Comparison of ENCODE assay signal across 8 cellular contexts in genomic region chr2:222319576-222320440, GRCh38. TPM values are rescaled to one million over a fixed set of nuclear protein-coding genes. Genes with fewer than 3 reads are reported as not detected.
DNase-seq lines count a peak whose midpoint lies in the region; ATAC-seq and TF ChIP-seq lines count a peak whose summit lies in the region.

No MANE protein-coding gene starts in this region.

- peak overlapping the region in 56 of 59 donors; percentile 0 to 89 (median 74) for H3K27ac ChIP-seq in dorsolateral prefrontal cortex
- no peak overlapping the region for H3K27ac ChIP-seq in mucosa of rectum (ENCODE audit: low read depth in 2 of 2, low read length in 2 of 2)

- no peaks in the 10 kb centered on the region for H3K4me1 ChIP-seq in NT2/D1 (ENCODE audit: insufficient read depth, insufficient read length)
- peaks cover 14 to 15% of the 10 kb centered on the region in 2 donors for H3K4me1 ChIP-seq in mucosa of rectum (ENCODE audit: control insufficient read depth in 2 of 2, insufficient read depth in 2 of 2, low read length in 2 of 2)

- intact Hi-C loops in dorsolateral prefrontal cortex (cut with DNase I) = loop anchor here (5.0 kb wide), 3 partner anchors 102 to 292 kb away; partner anchors contain the start of gene SGPP2 (in 1 of the 2)

- H3K9me3 ChIP-seq in NT2/D1 (ENCODE audit: insufficient read depth, low read length) = no peaks in the 10 kb centered on the region
- no peaks in the 10 kb centered on the region for H3K9me3 ChIP-seq in mucosa of rectum (ENCODE audit: control insufficient read depth in 2 of 2, low read length in 2 of 2)

- H3K36me3 ChIP-seq in NT2/D1 (ENCODE audit: insufficient read depth, insufficient read length, low read length) (no peaks in the 10 kb centered on the region), mucosa of rectum (ENCODE audit: control insufficient read depth in 2 of 2, insufficient read depth in 2 of 2, low read length in 2 of 2) (no peaks in the 10 kb centered on the region)

- peak; percentile 55 for DNase-seq in Daoy (ENCODE audit: low read depth)
- DNase-seq in GM19238 (ENCODE audit: insufficient read length, low spot score) = peak; percentile 73
- DNase-seq in NT2/D1 (ENCODE audit: low read depth, low spot score) = no peak
- DNase-seq in dorsolateral prefrontal cortex = peak in 1 of 10 donors; percentile 22
- no peak for DNase-seq in GF-D8 (lab: John Stamatoyannopoulos, UW)
- DNase-seq in T-helper 9 cell = no peak

- peak in 5 of 56 donors; percentile 9 to 20 (median 10) for TF ChIP-seq CTCF in dorsolateral prefrontal cortex (IDR thresholded peaks at IDR 0.05 in 54 of 56, conservative IDR thresholded peaks at IDR 0.05 in 2 of 56; ENCODE audit: low read depth in 1 of 56, partially characterized antibody in 56 of 56)

- H3K9ac ChIP-seq in NT2/D1 (ENCODE audit: insufficient read length, low read depth) = peak overlapping the region; percentile 76
- H3K9ac ChIP-seq in mucosa of rectum (ENCODE audit: low read depth in 1 of 2, low read length in 2 of 2) = peak overlapping the region in 1 of 2 donors; percentile 42

- peak overlapping the region; percentile 59 for H3K4me3 ChIP-seq in NT2/D1 (ENCODE audit: insufficient read length, low read depth)
- peak overlapping the region; percentile 31 to 72 (median 59) for H3K4me3 ChIP-seq in dorsolateral prefrontal cortex
- H3K4me3 ChIP-seq in mucosa of rectum (ENCODE audit: low read length in 2 of 2) = peak overlapping the region; percentile 32 to 52

- H3K27me3 ChIP-seq in NT2/D1 (ENCODE audit: insufficient read depth, insufficient read length) = peaks cover 55% of the 10 kb centered on the region
- H3K27me3 ChIP-seq in dorsolateral prefrontal cortex = peaks cover 0 to 81% (median 39%) of the 10 kb centered on the region in 45 donors
- H3K27me3 ChIP-seq in mucosa of rectum (ENCODE audit: control insufficient read depth in 2 of 2, insufficient read depth in 2 of 2, low read length in 2 of 2) = peaks cover 22 to 26% of the 10 kb centered on the region in 2 donors

- peak; percentile 47 for ATAC-seq in HG03159 (IDR thresholded peaks at IDR 0.05; ENCODE audit: unreplicated experiment)

RNA-seq across cellular contexts. Expression of gene PAX3, which starts 21.0 kb away (rescaled TPM):
- total RNA-seq in Daoy (2014; rRNA removed; shearing (Covaris generic)) = 7.2 and 15.7 TPM in 2 replicates
- total RNA-seq in dorsolateral prefrontal cortex = 1 to 10 TPM in 2 of 120 experiments, under 1 TPM in 19, not detected in 99; 0.17 to 1.8 (median 0.39) TPM

Comparison
In these comparisons a context has a peak if more than half of its experiments do, and no peak if none do; other contexts are left out.
1. DNase-seq: peak in Daoy (single experiment) and GM19238 (single experiment); none in NT2/D1 (single experiment), GF-D8 (single experiment) and T-helper 9 cell (single experiment).
2. H3K27ac ChIP-seq: peak in dorsolateral prefrontal cortex (56 of 59); none in mucosa of rectum (0 of 2).
3. Peak in every context shown above with its lines, with median percentiles within 50 percentile points of each other: H3K4me3 ChIP-seq.